In genomic region chr20:37580069-37580468, GRCh38 we compare ENCODE assay signal across 29 cellular contexts. TPM values are rescaled to one million over a fixed set of nuclear protein-coding genes. Genes with fewer than 3 reads are reported as not detected.
DNase-seq lines count a peak whose midpoint lies in the region; ATAC-seq, FAIRE-seq and TF ChIP-seq lines count a peak whose summit lies in the region.
"Had no signal": no experiment of that assay in that cellular context is flagged by ENCODE, and none has a peak within 500 bp of the region (broad histone marks: within the 10 kb centered on the region; RNA-seq: fewer than 3 reads in every experiment).

No MANE protein-coding gene starts in this region.

- H2BK12ac ChIP-seq in neuronal stem cell (ENCODE audit: low read length) = no peak overlapping the region

- intact Hi-C loops in K562 (cut with micrococcal nuclease) = no loop called here

- no peak overlapping the region for H3K9ac ChIP-seq in K562 (ENCODE audit: insufficient read depth in 1 of 2, low read depth in 2 of 2, low read length in 2 of 2)
- H3K9ac ChIP-seq in endodermal cell (ENCODE audit: extremely low read depth, low read length, poor library complexity, severe bottlenecking) = no peak overlapping the region
- no peak overlapping the region for H3K9ac ChIP-seq in neuronal stem cell (ENCODE audit: low read depth, low read length, poor library complexity)
- H3K9ac ChIP-seq: BLaER1 had no signal

- H3K14ac ChIP-seq in neuronal stem cell (ENCODE audit: low read length) = no peak overlapping the region

- H3K4me1 Mint-ChIP-seq in endodermal cell = peaks cover 4% of the 10 kb centered on the region
- H3K4me1 Mint-ChIP-seq: CD4-positive, alpha-beta memory T cell; CD4-positive, CD25-positive, alpha-beta regulatory T cell; CD8-positive, alpha-beta memory T cell had no signal

- H2BK120ac ChIP-seq in neuronal stem cell (ENCODE audit: low read depth, low read length) = no peak overlapping the region

- no peaks in the 10 kb centered on the region for H3K9me3 Mint-ChIP-seq in endodermal cell
- H3K9me3 Mint-ChIP-seq: CD8-positive, alpha-beta memory T cell had no signal

- TF ChIP-seq RAD21 in K562 (CRISPR knock-in tag; conservative IDR thresholded peaks at IDR 0.05 in 1 of 2, IDR thresholded peaks at IDR 0.05 in 1 of 2) = no peak

- H2BK15ac ChIP-seq in neuronal stem cell (ENCODE audit: low read length) = no peak overlapping the region

- TF ChIP-seq POLR2A in K562 (conservative IDR thresholded peaks at IDR 0.05) = no peak

- no peaks in the 10 kb centered on the region for H3K36me3 Mint-ChIP-seq in endodermal cell (ENCODE audit: low read depth)
- H3K36me3 Mint-ChIP-seq: CD14-positive monocyte; CD4-positive, alpha-beta memory T cell; CD4-positive, CD25-positive, alpha-beta regulatory T cell; CD8-positive, alpha-beta memory T cell had no signal

- H3K18ac ChIP-seq in neuronal stem cell (ENCODE audit: low read length) = no peak overlapping the region

- in situ Hi-C loops in K562 (cut with MboI) = no loop called here

- H3K79me2 ChIP-seq in K562 (ENCODE audit: control insufficient read depth, insufficient read depth, low read length) = no peaks in the 10 kb centered on the region

- peak overlapping the region; percentile 8 for H2BK5ac ChIP-seq in neuronal stem cell (ENCODE audit: low read length)

- H3K9me3 ChIP-seq in K562 (replicated peaks; ENCODE audit: control insufficient read depth, insufficient read depth, low read depth, low read length) (no peaks in the 10 kb centered on the region), endodermal cell (ENCODE audit: control insufficient read depth, low read length) (no peaks in the 10 kb centered on the region), neuronal stem cell (replicated peaks in 1 of 2; ENCODE audit: control insufficient read depth in 2 of 2, insufficient read depth in 1 of 2, low read depth in 1 of 2, low read length in 2 of 2) (peaks cover 0 to 3% of the 10 kb centered on the region in 2 donors)
- H3K9me3 ChIP-seq: BE2C, BLaER1 had no signal

- no peak overlapping the region for H3K27ac Mint-ChIP-seq in endodermal cell
- H3K27ac Mint-ChIP-seq: CD14-positive monocyte; CD4-positive, alpha-beta memory T cell had no signal

- H4K91ac ChIP-seq in neuronal stem cell (ENCODE audit: low read depth, low read length, poor library complexity) = no peak overlapping the region

- FAIRE-seq in K562 (lab: Jason Lieb, UNC) = no peak
- FAIRE-seq: A204.1, GM12878, GM12892 had no signal

- H3K79me1 ChIP-seq in neuronal stem cell (ENCODE audit: low read depth, low read length) = no peaks in the 10 kb centered on the region

- H3K27me3 ChIP-seq in K562 (ENCODE audit: control insufficient read depth in 2 of 2, insufficient read depth in 2 of 2, low read length in 2 of 2) (peaks cover 2 to 8% of the 10 kb centered on the region in 2 experiments; a peak in 3 of 5 replicates), endodermal cell (ENCODE audit: control insufficient read depth, insufficient read depth, low read length, poor library complexity, severe bottlenecking) (no peaks in the 10 kb centered on the region), neuronal stem cell (ENCODE audit: control insufficient read depth in 3 of 3, insufficient read depth in 3 of 3, low read depth in 1 of 3, low read length in 3 of 3) (peaks cover 0 to 13% (median 0%) of the 10 kb centered on the region in 3 experiments)
- H3K27me3 ChIP-seq: BE2C, BLaER1 had no signal

- no peaks in the 10 kb centered on the region for H4K20me1 ChIP-seq in K562 (replicated peaks; ENCODE audit: control insufficient read depth, insufficient read depth, low read length)

- no peaks in the 10 kb centered on the region for H3K9me1 ChIP-seq in K562 (ENCODE audit: control insufficient read depth, insufficient read depth, low read length)

- H2AFZ ChIP-seq in K562 (ENCODE audit: low read depth, low read length) (no peak overlapping the region), neuronal stem cell (ENCODE audit: low read length) (no peak overlapping the region)

- no peak overlapping the region for H3K23ac ChIP-seq in neuronal stem cell (ENCODE audit: low read depth, low read length, poor library complexity)

- no peak overlapping the region for H3K4me3 Mint-ChIP-seq in endodermal cell
- H3K4me3 Mint-ChIP-seq: CD14-positive monocyte; CD4-positive, alpha-beta memory T cell; CD4-positive, CD25-positive, alpha-beta regulatory T cell; CD8-positive, alpha-beta memory T cell had no signal

- no peak overlapping the region for H3K4me3 ChIP-seq in K562
- no peak overlapping the region for H3K4me3 ChIP-seq in endodermal cell (ENCODE audit: low read length)
- no peak overlapping the region for H3K4me3 ChIP-seq in neuronal stem cell (ENCODE audit: low read length in 2 of 2)
- H3K4me3 ChIP-seq: BLaER1, GM12878 had no signal

- WGBS in K562 (ENCODE audit: insufficient coverage, low coverage, missing lambda C conversion rate) = 0% methylated on average over 2 of the region's 2 CpGs
- WGBS in endodermal cell (ENCODE audit: insufficient coverage in 1 of 2, insufficient read length in 1 of 2), 2 experiments = 45 to 100% methylated on average over 1 to 2 of the region's 2 CpGs
- no CpG with 5 or more reads among the region's 2 CpGs for WGBS in neuronal stem cell (ENCODE audit: extremely low coverage in 2 of 2, insufficient read length in 2 of 2, insufficient replicate concordance in 1 of 2), 2 donors

- no peak overlapping the region for H3K4me2 ChIP-seq in K562 (ENCODE audit: insufficient read depth, low read length)
- no peak overlapping the region for H3K4me2 ChIP-seq in neuronal stem cell (ENCODE audit: insufficient read depth, low read length, poor library complexity, severe bottlenecking)
- H3K4me2 ChIP-seq: BLaER1 had no signal

- H3K27me3 Mint-ChIP-seq in endodermal cell (ENCODE audit: insufficient read depth) = peaks cover 8% of the 10 kb centered on the region

- ATAC-seq in K562 = no peak
- ATAC-seq in GM18502 (IDR thresholded peaks at IDR 0.05; ENCODE audit: poor library complexity, unreplicated experiment) = no peak
- no peak for ATAC-seq in GM18870 (IDR thresholded peaks at IDR 0.05; ENCODE audit: unreplicated experiment)
- ATAC-seq in HG02884 (IDR thresholded peaks at IDR 0.05; ENCODE audit: unreplicated experiment) = no peak
- ATAC-seq: GM12878 had no signal

- POLR2A ChIA-PET in K562 (lab: Yijun Ruan, JAX) = no interaction called here

- BruUV-seq in K562 (replicated peaks; lab: Mats Ljungman, UMichigan) = no TSS peak

- H2AK5ac ChIP-seq in neuronal stem cell (ENCODE audit: low read depth, low read length) = no peak overlapping the region

- TF ChIP-seq CTCF in K562 (IDR thresholded peaks at IDR 0.05 in 2 of 3, conservative IDR thresholded peaks at IDR 0.05 in 1 of 3; ENCODE audit: insufficient read depth in 2 of 3, low read depth in 1 of 3, low read length in 3 of 3) (no peak), endodermal cell (conservative IDR thresholded peaks at IDR 0.05) (no peak)

- DNase-seq in K562 (ENCODE audit: extremely low read depth in 1 of 4, low spot score in 3 of 4) = no peak
- DNase-seq in endodermal cell = peak; percentile 31
- DNase-seq in neuronal stem cell (ENCODE audit: low spot score) = no peak
- DNase-seq: 8988T; ACHN; BE2C; C1 segment of cervical spinal cord; CD4-positive, alpha-beta memory T cell; CD4-positive, CD25-positive, alpha-beta regulatory T cell; CD8-positive, alpha-beta memory T cell; COR-L47; DMS 273 treated with DMSO at 0.1 percent for 48 hours; DMS153; DMS53; DMS79; DND-41; EL; GDM1 had no signal

- H3K4ac ChIP-seq in neuronal stem cell (ENCODE audit: low read length) = no peak overlapping the region

- CTCF ChIA-PET in K562 (lab: Yijun Ruan, JAX; ENCODE audit: low intra/inter-chr PET ratio) = no interaction called here

- H3K27ac ChIP-seq in K562 (ENCODE audit: extremely low read depth, low read depth, low read length) = no peak overlapping the region
- H3K27ac ChIP-seq in endodermal cell (ENCODE audit: low read depth, low read length) = no peak overlapping the region
- no peak overlapping the region for H3K27ac ChIP-seq in neuronal stem cell (replicated peaks; ENCODE audit: low read length)
- H3K27ac ChIP-seq: BLaER1 had no signal

- no peak overlapping the region for H4K8ac ChIP-seq in neuronal stem cell (ENCODE audit: low read depth, low read length)

- H3K4me1 ChIP-seq in K562 (replicated peaks in 1 of 2; ENCODE audit: control insufficient read depth in 2 of 2, insufficient read depth in 2 of 2, low read length in 2 of 2) (no peaks in the 10 kb centered on the region), endodermal cell (ENCODE audit: control insufficient read depth, insufficient read depth, low read length) (no peaks in the 10 kb centered on the region), neuronal stem cell (ENCODE audit: control insufficient read depth in 2 of 2, insufficient read depth in 1 of 2, low read depth in 1 of 2, low read length in 2 of 2) (peaks cover 0 to 6% of the 10 kb centered on the region in 2 donors)
- H3K4me1 ChIP-seq: BE2C had no signal

- H3K36me3 ChIP-seq in K562 (ENCODE audit: control insufficient read depth, insufficient read depth, low read length) = no peaks in the 10 kb centered on the region
- no peaks in the 10 kb centered on the region for H3K36me3 ChIP-seq in endodermal cell (ENCODE audit: control insufficient read depth, insufficient read depth, low read length)
- no peaks in the 10 kb centered on the region for H3K36me3 ChIP-seq in neuronal stem cell (replicated peaks in 1 of 2; ENCODE audit: control insufficient read depth in 2 of 2, insufficient read depth in 2 of 2, low read length in 2 of 2)
- H3K36me3 ChIP-seq: BE2C, BLaER1 had no signal

- TF ChIP-seq EP300 in K562 (IDR thresholded peaks at IDR 0.05; ENCODE audit: low read length) = no peak

RNA-seq across cellular contexts. Expression of gene BLCAP, which starts 52.4 kb away (rescaled TPM):
- 43.7 and 53.8 TPM in 2 replicates for total RNA-seq in K562 (2011; cell fraction: chromatin; rRNA removed; ENCODE audit: low replicate concordance)
- total RNA-seq in K562 (2011; cell fraction: nucleolus; rRNA removed) = 36.5 and 40.0 TPM in 2 replicates
- total RNA-seq in K562 (2011; cell fraction: nucleoplasm; rRNA removed) = 62.1 and 86.8 TPM in 2 replicates
- total RNA-seq in K562 (2014; rRNA removed) (20.6 and 24.2 TPM in 2 replicates), K562 (2014; rRNA removed; fragmentation: Illumina TruSeq; extraction: Trizol) (19.6 and 21.0 TPM in 2 replicates), K562 (2015; rRNA removed; fragmentation: Illumina TruSeq; extraction: Trizol) (26.4 and 27.6 TPM in 2 replicates), K562 (2021) (30.1 and 34.0 TPM in 2 replicates), endodermal cell (10 to 100 TPM; 32.5 to 56.5 TPM)
- polyA plus RNA-seq in K562 (2011; rRNA removed) (29.6 and 41.5 TPM in 2 replicates), K562 (2014; fragmentation: Illumina TruSeq; extraction: Trizol) (31.5 and 31.9 TPM in 2 replicates), K562 (2014; fragmentation: Nextera tagmentation; extraction: Ambion mirVana) (10 to 100 TPM; 16.9 to 17.3 TPM), K562 (2014; rRNA removed) (37.1 and 38.9 TPM in 2 replicates)
- polyA plus RNA-seq in K562 (2011; cell fraction: cytosol; rRNA removed) = 47.2 and 47.4 TPM in 2 replicates
- 31.4 and 37.8 TPM in 2 replicates for polyA plus RNA-seq in K562 (2011; cell fraction: nucleus; rRNA removed)
- polyA plus RNA-seq in K562 (2012) = 25.2 and 30.6 TPM in 2 replicates
- 23.6 and 40.0 TPM in 2 replicates for polyA minus RNA-seq in K562 (2011; rRNA and poly(A)+ RNA removed)
- 11.2 and 17.5 TPM in 2 replicates for polyA minus RNA-seq in K562 (2011; cell fraction: cytosol; rRNA and poly(A)+ RNA removed)
- 9.4 and 10.1 TPM in 2 replicates for polyA minus RNA-seq in K562 (2011; cell fraction: nucleus; rRNA and poly(A)+ RNA removed)
- 51.9 TPM for polyA plus RNA-seq in endodermal cell (2013, experiment 1 of 2)
- 45.0 TPM for polyA plus RNA-seq in endodermal cell (2013, experiment 2 of 2)
- 49.1 TPM for polyA plus RNA-seq in neuronal stem cell (2013, experiment 1 of 2)
- polyA plus RNA-seq in neuronal stem cell (2013, experiment 2 of 2) = 48.5 TPM

RNA-seq across cellular contexts. Expression of gene NNAT, which starts 59.0 kb away (rescaled TPM):
- total RNA-seq in K562 (2011; cell fraction: chromatin; rRNA removed; ENCODE audit: low replicate concordance) = not detected in 2 replicates
- not detected in 2 replicates for total RNA-seq in K562 (2011; cell fraction: nucleolus; rRNA removed)
- total RNA-seq in K562 (2011; cell fraction: nucleoplasm; rRNA removed) = not detected in 2 replicates
- total RNA-seq in K562 (2014; rRNA removed) = not detected in 2 replicates
- total RNA-seq in K562 (2014; rRNA removed; fragmentation: Illumina TruSeq; extraction: Trizol) = not detected in 2 replicates
- not detected in 2 replicates for total RNA-seq in K562 (2015; rRNA removed; fragmentation: Illumina TruSeq; extraction: Trizol)
- total RNA-seq in K562 (2021) = 0.13 TPM in 1 of 2 replicates, not detected in the other
- not detected in 2 replicates for polyA plus RNA-seq in K562 (2011; rRNA removed)
- not detected in 2 replicates for polyA plus RNA-seq in K562 (2011; cell fraction: cytosol; rRNA removed)
- not detected in 2 replicates for polyA plus RNA-seq in K562 (2011; cell fraction: nucleus; rRNA removed)
- polyA plus RNA-seq in K562 (2012) = 0.34 and 0.64 TPM in 2 replicates
- not detected in 2 replicates for polyA plus RNA-seq in K562 (2014; fragmentation: Illumina TruSeq; extraction: Trizol)
- polyA plus RNA-seq in K562 (2014; fragmentation: Nextera tagmentation; extraction: Ambion mirVana) = not detected
- not detected in 2 replicates for polyA plus RNA-seq in K562 (2014; rRNA removed)
- not detected in 2 replicates for polyA minus RNA-seq in K562 (2011; rRNA and poly(A)+ RNA removed)
- polyA minus RNA-seq in K562 (2011; cell fraction: cytosol; rRNA and poly(A)+ RNA removed) = not detected in 2 replicates
- polyA minus RNA-seq in K562 (2011; cell fraction: nucleus; rRNA and poly(A)+ RNA removed) = not detected in 2 replicates
- total RNA-seq in endodermal cell = 10 to 100 TPM; 16.8 to 27.3 TPM
- 413 TPM for polyA plus RNA-seq in endodermal cell (2013, experiment 1 of 2)
- 384 TPM for polyA plus RNA-seq in endodermal cell (2013, experiment 2 of 2)
- polyA plus RNA-seq in neuronal stem cell (2013, experiment 1 of 2) = 549 TPM
- polyA plus RNA-seq in neuronal stem cell (2013, experiment 2 of 2) = 523 TPM
- total RNA-seq: A673; CD4-positive, alpha-beta memory T cell; CD4-positive, CD25-positive, alpha-beta regulatory T cell; Daoy; G401; GM12878 had no signal
- polyA plus RNA-seq: CD14-positive monocyte; CD4-positive, alpha-beta memory T cell; CD4-positive, CD25-positive, alpha-beta regulatory T cell; CD8-positive, alpha-beta memory T cell had no signal

Comparison
In these comparisons a context has a peak if more than half of its experiments do, and no peak if none do; other contexts are left out.
1. RNA of gene NNAT, which starts 59.0 kb away (total RNA-seq): 16.8 to 27.3 TPM in endodermal cell; 0.13 TPM in K562; every median in the first group is over 10 times any median in the second.